In genomic region chr7:86214734-86215133, GRCh38 we compare ENCODE assay signal across 7 cellular contexts.
"Had no signal": no experiment of that assay in that cellular context is flagged by ENCODE, and none has a peak within 500 bp of the region (broad histone marks: within the 10 kb centered on the region; RNA-seq: fewer than 3 reads in every experiment).

No MANE protein-coding gene starts in this region.

- H3K27ac ChIP-seq: GM23248 had no signal

- DNase-seq: GM23248, GOT3, H9, HCEC 1CT, IMR-90, KG1 had no signal

- H3K4me3 ChIP-seq: GM23248, K562 had no signal

- H2AFZ ChIP-seq: GM23248 had no signal
